ENCODE assay signal across 10 cellular contexts in the genomic region with DNA sequence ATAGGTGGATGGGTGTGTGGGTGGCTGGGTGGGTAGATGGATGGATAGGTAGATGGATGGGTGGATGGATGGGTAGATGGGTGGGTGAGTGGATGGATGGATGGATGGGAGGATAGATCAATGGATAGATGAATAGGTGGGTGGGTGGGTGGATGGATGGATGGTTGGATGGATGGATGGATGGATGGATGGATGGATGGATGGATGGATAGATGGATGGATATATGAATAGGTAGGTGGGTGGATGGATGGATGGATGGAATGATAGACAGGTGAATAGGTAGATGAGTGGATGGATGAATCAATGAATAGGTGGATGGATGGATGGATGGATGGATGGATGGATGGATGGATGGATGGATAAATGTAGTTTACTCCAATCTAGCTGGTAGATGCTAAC. TPM values are rescaled to one million over a fixed set of nuclear protein-coding genes. Genes with fewer than 3 reads are reported as not detected.
"Had no signal": no experiment of that assay in that cellular context is flagged by ENCODE, and none has a peak within 500 bp of the region (broad histone marks: within the 10 kb centered on the region; RNA-seq: fewer than 3 reads in every experiment).

No MANE protein-coding gene starts in this region.

- H2AFZ ChIP-seq: GM23248 had no signal

- ATAC-seq: HepG2 had no signal

- H3K4me3 ChIP-seq: GM23248 had no signal

- FAIRE-seq: H54, HepG2 had no signal

- H3K27ac ChIP-seq: GM23248, HL-60 had no signal

- H3K9ac ChIP-seq: GM23248 had no signal

- DNase-seq: GM23248, GOT3, H9, HCEC 1CT, HFFc6, KBM-7 had no signal

RNA-seq across cellular contexts. Expression of a gene that starts 52.7 kb away (rescaled TPM):
- total RNA-seq: GM23248, HFFc6, HT1080 had no signal
- polyA plus RNA-seq: GM23248 had no signal
